ENCODE assay signal across 16 cellular contexts in genomic region chr5:79794347-79794746, GRCh38.
"Had no signal": no experiment of that assay in that cellular context is flagged by ENCODE, and none has a peak within 500 bp of the region (broad histone marks: within the 10 kb centered on the region; RNA-seq: fewer than 3 reads in every experiment).

No MANE protein-coding gene starts in this region.

- H3K27ac Mint-ChIP-seq: activated CD4-positive, alpha-beta memory T cell treated with anti-CD3 and anti-CD28 coated beads, Interleukin-2, amount 10 ng/mL, durations not matched to agents 7 days and 5 days; activated naive CD8-positive, alpha-beta T cell treated with anti-CD3 and anti-CD28 coated beads, Interleukin-2, amount 10 ng/mL, durations not matched to agents 7 days and 5 days; activated T-cell treated with anti-CD3 and anti-CD28 coated beads, Interleukin-2, amount 50 U/mL, for 72 hours; immature natural killer cell; naive thymus-derived CD8-positive, alpha-beta T cell had no signal

- H3K4me3 ChIP-seq: lung, prostate gland, sigmoid colon had no signal

- H3K4me1 Mint-ChIP-seq: activated CD4-positive, alpha-beta memory T cell treated with anti-CD3 and anti-CD28 coated beads, Interleukin-2, amount 10 ng/mL, durations not matched to agents 7 days and 5 days; immature natural killer cell had no signal

- H3K4me1 ChIP-seq: prostate gland had no signal

- DNase-seq: activated CD4-positive, alpha-beta memory T cell treated with anti-CD3 and anti-CD28 coated beads, Interleukin-2, amount 10 ng/mL, durations not matched to agents 7 days and 5 days; activated naive CD8-positive, alpha-beta T cell treated with anti-CD3 and anti-CD28 coated beads, Interleukin-2, amount 10 ng/mL, durations not matched to agents 7 days and 5 days; activated T-cell treated with anti-CD3 and anti-CD28 coated beads, Interleukin-2, amount 50 U/mL, for 72 hours; aorta; foreskin fibroblast; immature natural killer cell; left cardiac atrium; naive thymus-derived CD8-positive, alpha-beta T cell; sigmoid colon; stimulated activated CD4-positive, alpha-beta T cell treated with anti-CD3 and anti-CD28 coated beads, Interleukin-12 subunit alpha, Interleukin-12 subunit beta, amount 100 ng/mL, for 4 hours; stimulated activated naive CD4-positive, alpha-beta T cell; T-helper 9 cell; trophoblast cell had no signal

- H3K36me3 ChIP-seq: prostate gland had no signal

- H3K36me3 Mint-ChIP-seq: immature natural killer cell had no signal

- H3K9me3 Mint-ChIP-seq: activated CD4-positive, alpha-beta memory T cell treated with anti-CD3 and anti-CD28 coated beads, Interleukin-2, amount 10 ng/mL, durations not matched to agents 7 days and 5 days; activated naive CD8-positive, alpha-beta T cell treated with anti-CD3 and anti-CD28 coated beads, Interleukin-2, amount 10 ng/mL, durations not matched to agents 7 days and 5 days; activated T-cell treated with anti-CD3 and anti-CD28 coated beads, Interleukin-2, amount 50 U/mL, for 72 hours; naive thymus-derived CD8-positive, alpha-beta T cell had no signal

- H3K9me3 ChIP-seq: prostate gland, sigmoid colon had no signal

- H3K4me3 Mint-ChIP-seq: activated CD4-positive, alpha-beta memory T cell treated with anti-CD3 and anti-CD28 coated beads, Interleukin-2, amount 10 ng/mL, durations not matched to agents 7 days and 5 days; activated naive CD8-positive, alpha-beta T cell treated with anti-CD3 and anti-CD28 coated beads, Interleukin-2, amount 10 ng/mL, durations not matched to agents 7 days and 5 days; activated T-cell treated with anti-CD3 and anti-CD28 coated beads, Interleukin-2, amount 50 U/mL, for 72 hours; immature natural killer cell; naive thymus-derived CD8-positive, alpha-beta T cell had no signal

- H3K27me3 ChIP-seq: sigmoid colon had no signal

- ATAC-seq: left cardiac atrium; naive thymus-derived CD8-positive, alpha-beta T cell had no signal

- H3K27ac ChIP-seq: prostate gland, sigmoid colon, VCaP had no signal
